ENCODE assay signal across 16 cellular contexts in the genomic region with DNA sequence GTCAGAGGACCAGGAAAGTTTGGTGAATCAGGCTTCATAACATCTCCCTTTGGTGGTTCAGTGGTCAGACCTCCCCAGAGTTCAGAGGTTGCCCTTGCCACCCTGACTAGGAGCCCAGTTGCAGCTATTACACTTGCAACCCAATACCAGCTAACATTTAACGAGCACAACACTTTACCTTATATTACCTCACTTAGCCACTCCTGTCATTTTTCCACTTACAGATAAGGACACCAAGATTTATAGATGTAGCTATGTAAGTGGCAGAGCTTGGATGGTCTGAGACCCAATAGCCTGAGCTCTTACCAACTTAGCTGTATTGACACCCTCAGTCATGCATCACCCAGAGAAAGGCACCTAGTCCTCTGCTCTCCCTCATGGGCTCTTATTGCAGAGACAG.
DNase-seq lines count a peak whose midpoint lies in the region; TF ChIP-seq lines count a peak whose summit lies in the region.
"Had no signal": no experiment of that assay in that cellular context is flagged by ENCODE, and none has a peak within 500 bp of the region (broad histone marks: within the 10 kb centered on the region; RNA-seq: fewer than 3 reads in every experiment).

No MANE protein-coding gene starts in this region.

- peak in 2 of 3 experiments; percentile 5 to 50 for DNase-seq in NCI-H1417 (lab: John Stamatoyannopoulos, UW)
- no peak for DNase-seq in NCI-H1417 treated with DMSO at 0.1 percent for 48 hours (lab: John Stamatoyannopoulos, UW)
- peak; percentile 40 for DNase-seq in DMS79 treated with DMSO at 0.1 percent for 48 hours (lab: John Stamatoyannopoulos, UW)
- DNase-seq in NCI-H187 treated with DMSO at 0.1 percent for 48 hours (lab: John Stamatoyannopoulos, UW): peak; percentile 48
- DNase-seq in kidney tubule cell (ENCODE audit: low spot score): peak; percentile 13
- DNase-seq in adrenal gland: no peak
- DNase-seq in glomerular visceral epithelial cell (ENCODE audit: extremely low spot score): no peak
- DNase-seq in NAMALWA (ENCODE audit: low spot score): no peak
- DNase-seq: C1 segment of cervical spinal cord; CD4-positive, alpha-beta memory T cell; COR-L47; DMS 273 treated with DMSO at 0.1 percent for 48 hours; DND-41; GOT3 had no signal

- no peaks in the 10 kb centered on the region for H3K9me3 ChIP-seq in adrenal gland (replicated peaks in 1 of 3)
- H3K9me3 ChIP-seq: HAP-1 had no signal

- 67 to 81% (median 76%) methylated on average over 1 of the region's 1 CpG for WGBS in adrenal gland, 4 donors

- H3K27me3 ChIP-seq in adrenal gland: no peaks in the 10 kb centered on the region

- intact Hi-C loops in adrenal gland (cut with DNase I): no loop called here

- no peak overlapping the region for H3K27ac ChIP-seq in adrenal gland
- H3K27ac ChIP-seq: 22Rv1 had no signal

- TF ChIP-seq CTCF in adrenal gland (IDR thresholded peaks at IDR 0.05): no peak

- no peaks in the 10 kb centered on the region for H3K4me1 ChIP-seq in adrenal gland (replicated peaks in 1 of 2)
- H3K4me1 ChIP-seq: HAP-1 had no signal

- no peak for TF ChIP-seq POLR2A in adrenal gland (IDR thresholded peaks at IDR 0.05)

- H3K4me3 ChIP-seq in adrenal gland: no peak overlapping the region
- H3K4me3 ChIP-seq: HAP-1 had no signal

- no peaks in the 10 kb centered on the region for H3K36me3 ChIP-seq in adrenal gland (replicated peaks in 1 of 2)
- H3K36me3 ChIP-seq: HAP-1 had no signal

Comparison
In these comparisons a context has a peak if more than half of its experiments do, and no peak if none do; other contexts are left out.
1. DNase-seq: peak in NCI-H1417 (2 of 3), DMS79 treated with DMSO at 0.1 percent for 48 hours (single experiment), NCI-H187 treated with DMSO at 0.1 percent for 48 hours (single experiment) and kidney tubule cell (single experiment); none in NCI-H1417 treated with DMSO at 0.1 percent for 48 hours (single experiment), adrenal gland (0 of 7), glomerular visceral epithelial cell (single experiment) and NAMALWA (single experiment).